In genomic region chr4:101066586-101066985, GRCh38 we compare ENCODE assay signal across 16 cellular contexts.
"Had no signal": no experiment of that assay in that cellular context is flagged by ENCODE, and none has a peak within 500 bp of the region (broad histone marks: within the 10 kb centered on the region; RNA-seq: fewer than 3 reads in every experiment).

No MANE protein-coding gene starts in this region.

- H3K9ac ChIP-seq: parathyroid adenoma had no signal

- H3K27me3 ChIP-seq: gastroesophageal sphincter, left lung, right atrium auricular region, spleen had no signal

- DNase-seq: activated B cell treated with CpG ODN at 0.5 μM for 24 hours; activated CD4-positive, alpha-beta T cell treated with anti-CD3 and anti-CD28 coated beads, Interleukin-2, amount 10 ng/mL, durations not matched to agents 24 days and 14 days; activated naive CD4-positive, alpha-beta T cell; activated naive CD8-positive, alpha-beta T cell treated with anti-CD3 and anti-CD28 coated beads, Interleukin-2, amount 50 U/mL, for 24 hours; effector CD8-positive, alpha-beta T cell; left lung; spleen; stimulated activated CD4-positive, alpha-beta T cell treated with anti-CD3 and anti-CD28 coated beads, Interleukin-2, amount 100 ng/mL, for 24 hours; stimulated activated naive CD4-positive, alpha-beta T cell; substantia nigra; trophoblast cell had no signal

- ATAC-seq: activated naive CD8-positive, alpha-beta T cell treated with anti-CD3 and anti-CD28 coated beads, Interleukin-2, amount 50 U/mL, for 24 hours; gastroesophageal sphincter; left lung; natural killer cell treated with Interleukin-12 subunit alpha and Interleukin-12 subunit beta and Interleukin-15 and Interleukin-18, amount 100 ng/mL, for 72 hours had no signal

- H3K9me3 ChIP-seq: gastroesophageal sphincter, left lung, right atrium auricular region, spleen had no signal

- H3K27ac ChIP-seq: coronary artery, gastroesophageal sphincter, left lung, parathyroid adenoma, right atrium auricular region, spleen had no signal

- H3K4me1 ChIP-seq: gastroesophageal sphincter, left lung, parathyroid adenoma, right atrium auricular region had no signal

- H3K36me3 ChIP-seq: left lung, right atrium auricular region had no signal

- H2AFZ ChIP-seq: parathyroid adenoma had no signal

- H3K79me2 ChIP-seq: parathyroid adenoma had no signal

- H3K4me3 ChIP-seq: coronary artery, gastroesophageal sphincter, left lung, right atrium auricular region, spleen had no signal
